8 cellular contexts compared by ENCODE assay signal in genomic region chr4:120066525-120067333, GRCh38. TPM values are rescaled to one million over a fixed set of nuclear protein-coding genes. Genes with fewer than 3 reads are reported as not detected.
DNase-seq lines count a peak whose midpoint lies in the region; ATAC-seq and TF ChIP-seq lines count a peak whose summit lies in the region.

MAD2L1 (minus strand) TSS chr4:120066848; CDS start chr4:120066734, 114 bp downstream.

- no peaks in the 10 kb centered on the region for H4K20me1 ChIP-seq in mammary epithelial cell (ENCODE audit: insufficient read depth, low read length)

- ATAC-seq in GM18873 (IDR thresholded peaks at IDR 0.05; ENCODE audit: low FRiP score, unreplicated experiment) (peak; percentile 91), HG03139 (IDR thresholded peaks at IDR 0.05; ENCODE audit: unreplicated experiment) (peak; percentile 85)

- dilution Hi-C loops in mammary epithelial cell (cut with HindIII; ENCODE audit: low sequenced_read_pairs) = no loop called here

- in situ Hi-C loops in ACHN (cut with HindIII; ENCODE audit: low pct_ligation_motif_present, low pct_unique_long_range_greater_than_20kb, low sequenced_read_pairs) = no loop called here
- in situ Hi-C loops in mammary epithelial cell (cut with MboI; ENCODE audit: low sequenced_read_pairs in 2 of 2) = no loop called here

- no peaks in the 10 kb centered on the region for H3K9me3 ChIP-seq in WERI-Rb-1 (ENCODE audit: severe bottlenecking)
- no peaks in the 10 kb centered on the region for H3K9me3 ChIP-seq in mammary epithelial cell (replicated peaks; ENCODE audit: insufficient read depth, low read length)
- H3K9me3 ChIP-seq in iPS-20b (ENCODE audit: insufficient read depth, low read depth, low read length) = no peaks in the 10 kb centered on the region

- TSS peak; percentile 89 for BruUV-seq in mammary epithelial cell (replicated peaks; lab: Mats Ljungman, UMichigan)

- H3K27me3 ChIP-seq in WERI-Rb-1 (ENCODE audit: insufficient read depth, low read depth, severe bottlenecking) (no peaks in the 10 kb centered on the region), mammary epithelial cell (ENCODE audit: insufficient read depth, low read length) (no peaks in the 10 kb centered on the region), iPS-20b (ENCODE audit: insufficient read depth, low read length) (no peaks in the 10 kb centered on the region)

- DNase-seq in ACHN (peak; percentile 97), NCI-H2227 (lab: John Stamatoyannopoulos, UW; ENCODE audit: unreplicated experiment) (peak; percentile 97), WERI-Rb-1 (peak; percentile 100), mammary epithelial cell (peak; percentile 98)

- peak within 1 kb of the TSS; percentile 95 for H2AFZ ChIP-seq in mammary epithelial cell (ENCODE audit: low read depth, low read length)

- intact Hi-C loops in mammary epithelial cell (cut with micrococcal nuclease) = no loop called here

- H3K4me3 ChIP-seq in WERI-Rb-1 (ENCODE audit: low read depth, low read length) = peak within 1 kb of the TSS; percentile 86
- peak within 1 kb of the TSS; percentile 81 to 87 (median 85) for H3K4me3 ChIP-seq in mammary epithelial cell (replicated peaks in 1 of 3; ENCODE audit: insufficient read depth in 1 of 3, low read depth in 2 of 3, low read length in 3 of 3)
- H3K4me3 ChIP-seq in iPS-20b (ENCODE audit: low read length) = peak within 1 kb of the TSS; percentile 91
- peak within 1 kb of the TSS; percentile 43 to 75 (median 65) for H3K4me3 ChIP-seq in skin epidermis

- H3K4me2 ChIP-seq in mammary epithelial cell (ENCODE audit: insufficient read depth, low read depth, low read length) = peak within 1 kb of the TSS; percentile 96

- CTCF ChIA-PET in mammary epithelial cell (lab: Charles Lee; ENCODE audit: low non-redundant PET) = interaction anchor here (0.6 kb wide), 1 partner anchor 852 kb away, joined by 5 read pairs; no protein-coding TSS in a partner anchor

- peaks cover 29% of the 10 kb centered on the region for H3K4me1 ChIP-seq in mammary epithelial cell (ENCODE audit: insufficient read depth, low read length)
- H3K4me1 ChIP-seq in iPS-20b (ENCODE audit: insufficient read depth, low read length) = peaks cover 24% of the 10 kb centered on the region

- H3K36me3 ChIP-seq in WERI-Rb-1 = peaks cover 41% of the 10 kb centered on the region
- no peaks in the 10 kb centered on the region for H3K36me3 ChIP-seq in mammary epithelial cell (ENCODE audit: insufficient read depth, low read length)
- peaks cover 39% of the 10 kb centered on the region for H3K36me3 ChIP-seq in iPS-20b (ENCODE audit: insufficient read depth, low read depth, low read length)

- H3K9ac ChIP-seq in mammary epithelial cell (ENCODE audit: insufficient read depth, low read length) = peak within 1 kb of the TSS; percentile 90
- H3K9ac ChIP-seq in iPS-20b (ENCODE audit: low read depth, low read length) = peak within 1 kb of the TSS; percentile 96

- WGBS in mammary epithelial cell (ENCODE audit: low coverage, missing lambda C conversion rate) = 3% methylated on average over 52 of the region's 64 CpGs

- H3K27ac ChIP-seq in WERI-Rb-1 (peak within 1 kb of the TSS; percentile 97), mammary epithelial cell (ENCODE audit: insufficient read depth, low read depth, low read length) (peak within 1 kb of the TSS; percentile 82), iPS-20b (ENCODE audit: low read length) (peak within 1 kb of the TSS; percentile 44), skin epidermis (peak within 1 kb of the TSS; percentile 75 to 96 (median 93))

- TF ChIP-seq CTCF in WERI-Rb-1 (IDR thresholded peaks at IDR 0.05; ENCODE audit: low read depth, low read length) = no peak
- no peak for TF ChIP-seq CTCF in mammary epithelial cell (conservative IDR thresholded peaks at IDR 0.05 in 1 of 2, IDR thresholded peaks at IDR 0.05 in 1 of 2; ENCODE audit: extremely low read depth in 1 of 2, insufficient read depth in 1 of 2, low read depth in 1 of 2, low read length in 2 of 2)

- peaks cover 72% of the 10 kb centered on the region for H3K79me2 ChIP-seq in mammary epithelial cell (ENCODE audit: insufficient read depth, low read length)

RNA-seq across cellular contexts. Expression of gene MAD2L1, which starts in this region (rescaled TPM):
- 10 to 100 TPM in 1 of 2 donors, 1 to 10 TPM in 1; 4.3 to 34.4 TPM for total RNA-seq in mammary epithelial cell
- 38.3 TPM for polyA plus RNA-seq in mammary epithelial cell
- polyA minus RNA-seq in mammary epithelial cell = 14.7 TPM

Comparison
In these comparisons a context has a peak if more than half of its experiments do, and no peak if none do; other contexts are left out.
1. Peak in every context shown above with its lines: DNase-seq, ATAC-seq, H3K4me3 ChIP-seq and H3K27ac ChIP-seq.
2. H3K27ac ChIP-seq: peak in every context shown above with its lines; median percentile 97 in WERI-Rb-1; 93 in skin epidermis; 82 in mammary epithelial cell; 44 in iPS-20b.